ENCODE assay signal across 7 cellular contexts in the genomic region with DNA sequence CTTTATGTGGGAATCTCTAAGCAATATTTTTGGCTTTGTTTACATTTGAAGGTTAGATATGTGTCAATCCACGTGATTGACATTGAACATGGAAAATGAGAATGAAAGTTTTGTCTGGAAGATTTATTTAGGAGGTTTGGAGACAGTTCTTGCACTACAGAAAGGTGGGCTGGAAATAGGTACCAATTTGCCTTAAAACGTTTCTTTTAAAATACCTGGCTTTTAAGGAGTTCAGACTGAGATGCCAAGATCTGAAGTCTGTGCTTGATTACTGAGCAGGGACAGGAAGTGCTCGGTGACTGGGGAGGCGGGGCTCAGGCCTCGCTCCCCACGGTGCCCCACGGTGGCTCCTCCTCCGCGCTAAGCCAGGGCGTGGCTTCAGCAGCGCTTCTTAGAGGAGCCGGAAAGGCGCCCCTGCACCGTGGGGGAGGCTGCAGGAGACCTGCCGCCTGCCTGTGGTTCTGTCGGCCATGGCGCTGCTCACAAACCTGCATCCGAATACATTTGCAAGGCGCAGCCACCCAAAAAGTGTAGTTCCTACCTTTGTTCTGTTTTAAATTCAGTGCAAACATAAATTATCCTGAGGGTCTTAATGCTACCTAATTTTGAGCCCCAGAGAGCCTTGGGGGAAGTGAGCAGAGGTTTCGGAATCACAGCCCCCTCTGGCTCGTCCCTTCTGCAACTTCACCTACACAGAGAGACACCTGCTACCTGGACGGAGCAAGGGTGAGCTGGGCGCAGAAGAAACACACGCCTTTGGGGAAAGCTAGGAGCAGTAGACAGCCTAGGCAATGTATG. TPM values are rescaled to one million over a fixed set of nuclear protein-coding genes. Genes with fewer than 3 reads are reported as not detected.
A peak's percentile ranks its signal among the peaks of the same experiment; 100 is the strongest.
DNase-seq lines count a peak whose midpoint lies in the region; ATAC-seq and TF ChIP-seq lines count a peak whose summit lies in the region.

No MANE protein-coding gene starts in this region.

- peak; percentile 49 for ATAC-seq in GM18511 (IDR thresholded peaks at IDR 0.05; ENCODE audit: unreplicated experiment)
- peak; percentile 37 for ATAC-seq in HG03066 (IDR thresholded peaks at IDR 0.05; ENCODE audit: low read depth, unreplicated experiment)
- ATAC-seq in WTC11, result peak; percentile 86

- H3K27ac ChIP-seq in caudate nucleus (ENCODE audit: low read depth, low read length), result peak overlapping the region; percentile 58

- peak overlapping the region; percentile 90 for H3K27ac Mint-ChIP-seq in WTC11

- H3K4me3 Mint-ChIP-seq in WTC11, result peak overlapping the region; percentile 63

- H3K4me1 Mint-ChIP-seq in WTC11, result peaks cover 51% of the 10 kb centered on the region

- POLR2A ChIA-PET in WTC11 (lab: Charles Lee), result interaction anchor here (0.7 kb wide), 1 partner anchor 84 kb away, joined by 3 read pairs; no protein-coding TSS in a partner anchor

- no peaks in the 10 kb centered on the region for H3K27me3 Mint-ChIP-seq in WTC11 (ENCODE audit: low read depth)

- peak; percentile 78 for DNase-seq in NCI-H2227 (lab: John Stamatoyannopoulos, UW; ENCODE audit: unreplicated experiment)
- peak; percentile 91 for DNase-seq in WTC11 (ENCODE audit: low spot score)
- DNase-seq in caudate nucleus (lab: John Stamatoyannopoulos, UW), result peak in 55 of 61 donors; percentile 23 to 90 (median 70)
- DNase-seq in iris pigment epithelial cell (ENCODE audit: low read depth), result peak; percentile 79
- peak; percentile 92 to 96 (median 95) for DNase-seq in stimulated activated CD4-positive, alpha-beta T cell treated with anti-CD3 and anti-CD28 coated beads, Interleukin-12 subunit alpha, Interleukin-12 subunit beta, amount 100 ng/mL, for 48 hours (ENCODE audit: low read depth in 2 of 3, low spot score in 1 of 3)

- H3K9me3 Mint-ChIP-seq in WTC11, result no peaks in the 10 kb centered on the region

- no peak for TF ChIP-seq CTCF in WTC11 (IDR thresholded peaks at IDR 0.05)

- CTCF ChIA-PET in WTC11 (lab: Charles Lee), result interaction anchor here (0.6 to 1.5 kb wide), 5 partner anchors 9 to 215 kb away, joined by 3 to 5 read pairs (median 4); no protein-coding TSS in a partner anchor

- H3K36me3 Mint-ChIP-seq in WTC11, result no peaks in the 10 kb centered on the region

TF ChIP-seq in WTC11, 78 proteins besides CTCF, POLR2A, EP300 and RAD21:
- TF ChIP-seq SP1 (CRISPR knock-in tag; conservative IDR thresholded peaks at IDR 0.05) (peak; percentile 67; the same call in 1 of the 2 replicates), ZNF121 (CRISPR knock-in tag; IDR thresholded peaks at IDR 0.05) (no peak)
- TF ChIP-seq, protein P1, sequence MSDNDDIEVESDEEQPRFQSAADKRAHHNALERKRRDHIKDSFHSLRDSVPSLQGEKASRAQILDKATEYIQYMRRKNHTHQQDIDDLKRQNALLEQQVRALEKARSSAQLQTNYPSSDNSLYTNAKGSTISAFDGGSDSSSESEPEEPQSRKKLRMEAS (CRISPR knock-in tag; IDR thresholded peaks at IDR 0.05), result peak; percentile 56; the same call in 1 of the 2 replicates
- TF ChIP-seq, protein P2, sequence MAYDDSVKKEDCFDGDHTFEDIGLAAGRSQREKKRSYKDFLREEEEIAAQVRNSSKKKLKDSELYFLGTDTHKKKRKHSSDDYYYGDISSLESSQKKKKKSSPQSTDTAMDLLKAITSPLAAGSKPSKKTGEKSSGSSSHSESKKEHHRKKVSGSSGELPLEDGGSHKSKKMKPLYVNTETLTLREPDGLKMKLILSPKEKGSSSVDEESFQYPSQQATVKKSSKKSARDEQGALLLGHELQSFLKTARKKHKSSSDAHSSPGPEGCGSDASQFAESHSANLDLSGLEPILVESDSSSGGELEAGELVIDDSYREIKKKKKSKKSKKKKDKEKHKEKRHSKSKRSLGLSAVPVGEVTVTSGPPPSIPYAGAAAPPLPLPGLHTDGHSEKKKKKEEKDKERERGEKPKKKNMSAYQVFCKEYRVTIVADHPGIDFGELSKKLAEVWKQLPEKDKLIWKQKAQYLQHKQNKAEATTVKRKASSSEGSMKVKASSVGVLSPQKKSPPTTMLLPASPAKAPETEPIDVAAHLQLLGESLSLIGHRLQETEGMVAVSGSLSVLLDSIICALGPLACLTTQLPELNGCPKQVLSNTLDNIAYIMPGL (CRISPR knock-in tag; IDR thresholded peaks at IDR 0.05), result peak; percentile 3; the same call in 1 of the 2 replicates

RNA-seq across cellular contexts. Expression of a gene that starts 49.2 kb away (rescaled TPM):
- total RNA-seq in WTC11 (2021), result 23.7 to 29.3 TPM (median 24.0 TPM) in 3 replicates

RNA-seq across cellular contexts. Expression of a gene that starts 49.3 kb away (rescaled TPM):
- 34.1 to 36.8 TPM (median 36.4 TPM) in 3 replicates for total RNA-seq in WTC11 (2021)

Comparison
In these comparisons a context has a peak if more than half of its experiments do, and no peak if none do; other contexts are left out.
1. Peak in every context shown above with its lines: DNase-seq, ATAC-seq and H3K27ac ChIP-seq.